8 cellular contexts compared by ENCODE assay signal in genomic region chr3:114384558-114384903, GRCh38.
DNase-seq lines count a peak whose midpoint lies in the region; ATAC-seq and TF ChIP-seq lines count a peak whose summit lies in the region.

No MANE protein-coding gene starts in this region.

- peaks cover 11% of the 10 kb centered on the region for H3K9me1 ChIP-seq in IMR-90 (ENCODE audit: insufficient read depth, low read length)

- POLR2A ChIA-PET in AG04450 (lab: Yijun Ruan, JAX) (interaction anchor here (0.6 to 1.6 kb wide), 6 partner anchors 16 to 1170 kb away, joined by 3 to 11 read pairs (median 4); no protein-coding TSS in a partner anchor), IMR-90 (lab: Charles Lee; ENCODE audit: unreplicated experiment) (interaction anchor here (0.6 to 0.8 kb wide), 4 partner anchors 11 to 238 kb away, joined by 3 to 11 read pairs (median 5); no protein-coding TSS in a partner anchor)

- H2BK20ac ChIP-seq in IMR-90 (ENCODE audit: low read depth, low read length) = no peak overlapping the region

- intact Hi-C loops in IMR-90 (cut with micrococcal nuclease) = loop anchor here (5.0 to 10.0 kb wide), 5 partner anchors 223 to 1430 kb away; partner anchors contain the start of gene ZBTB20
- intact Hi-C loops in dendritic cell treated with granulocyte-macrophage colony-stimulating factor and Interleukin-4, amounts not matched to agents 40 ng/mL and 50 ng/mL, for 4 days (cut with micrococcal nuclease) = loop anchor here (10.0 kb wide), 1 partner anchor 1310 kb away; no protein-coding TSS in a partner anchor

- peak overlapping the region; percentile 63 for H3K27ac Mint-ChIP-seq in dendritic cell treated with granulocyte-macrophage colony-stimulating factor and Interleukin-4, amounts not matched to agents 40 ng/mL and 50 ng/mL, for 4 days
- no peak overlapping the region for H3K27ac Mint-ChIP-seq in neural crest cell (ENCODE audit: unreplicated experiment)
- no peak overlapping the region for H3K27ac Mint-ChIP-seq in T-helper 17 cell

- peak overlapping the region; percentile 67 for H3K14ac ChIP-seq in IMR-90 (replicated peaks; ENCODE audit: low read depth, low read length)

- H2AK5ac ChIP-seq in IMR-90 (ENCODE audit: low read depth, low read length) = no peak overlapping the region

- H3K27ac ChIP-seq in AG04450 (ENCODE audit: low read depth, low read length) (peak overlapping the region; percentile 39), IMR-90 (ENCODE audit: insufficient read depth, low read length) (peak overlapping the region; percentile 22; the same call in 1 of the 2 replicates)

- H2BK120ac ChIP-seq in IMR-90 (ENCODE audit: low read depth, low read length) = 0 out of 2 replicates have a peak overlapping the region, but pooled peaks have one; percentile 14

- H3K9ac ChIP-seq in IMR-90 (ENCODE audit: low read depth, low read length) = no peak overlapping the region

- no peak for ATAC-seq in IMR-90 (ENCODE audit: low read depth)
- ATAC-seq in GM19035 (IDR thresholded peaks at IDR 0.05; ENCODE audit: unreplicated experiment) = no peak
- no peak for ATAC-seq in GM18498 (IDR thresholded peaks at IDR 0.05; ENCODE audit: unreplicated experiment)
- ATAC-seq in T-helper 17 cell = no peak
- no peak for ATAC-seq in HG03045 (IDR thresholded peaks at IDR 0.05; ENCODE audit: unreplicated experiment)

- peaks cover 0 to 15% of the 10 kb centered on the region in 2 experiments; a peak in 3 of 4 replicates for H3K79me1 ChIP-seq in IMR-90 (ENCODE audit: low read depth in 1 of 2, low read length in 2 of 2)

- no CpG with 5 or more reads among the region's 4 CpGs for WGBS in IMR-90 (ENCODE audit: extremely low coverage in 2 of 2, insufficient read length in 1 of 2), 2 experiments

- TF ChIP-seq RAD21 in IMR-90 (IDR thresholded peaks at IDR 0.05; ENCODE audit: low read length) = no peak

- H2BK15ac ChIP-seq in IMR-90 (ENCODE audit: low read depth, low read length) = peak overlapping the region; percentile 44; the same call in 1 of the 3 replicates

- H3K4me1 ChIP-seq in IMR-90 (ENCODE audit: control insufficient read depth, insufficient read depth, low read length) = peaks cover 9% of the 10 kb centered on the region

- H4K8ac ChIP-seq in IMR-90 (ENCODE audit: low read depth in 2 of 2, low read length in 2 of 2) = peak overlapping the region in 1 of 2 experiments; percentile 40; a peak in 1 of 4 replicates

- H3K27me3 ChIP-seq in AG04450 (ENCODE audit: control insufficient read depth, insufficient read depth, low read length) (no peaks in the 10 kb centered on the region), IMR-90 (ENCODE audit: control insufficient read depth, insufficient read depth, low read length) (no peaks in the 10 kb centered on the region)

- H3K18ac ChIP-seq in IMR-90 (ENCODE audit: low read depth, low read length) = no peak overlapping the region

- BruUV-seq in IMR-90 (replicated peaks; lab: Mats Ljungman, UMichigan) = no TSS peak

- H3K9me3 ChIP-seq in AG04450 (ENCODE audit: control insufficient read depth, insufficient read depth, low read length) = no peaks in the 10 kb centered on the region
- H3K9me3 ChIP-seq in IMR-90 (ENCODE audit: control insufficient read depth, insufficient read depth, low read length) = no peaks in the 10 kb centered on the region
- no peaks in the 10 kb centered on the region for H3K9me3 ChIP-seq in T-helper 17 cell (ENCODE audit: control insufficient read depth, low read length, poor library complexity, severe bottlenecking)

- H3K23ac ChIP-seq in IMR-90 (ENCODE audit: low read depth, low read length) = peak overlapping the region; percentile 62; the same call in 1 of the 2 replicates

- DNase-seq in AG04450 (ENCODE audit: low read depth, low spot score) = no peak
- no peak for DNase-seq in IMR-90
- DNase-seq in neural crest cell (ENCODE audit: low read depth, low spot score) = no peak
- DNase-seq in T-helper 17 cell = no peak

- TF ChIP-seq POLR2A in IMR-90 (IDR thresholded peaks at IDR 0.05; ENCODE audit: low read depth, low read length) = no peak

- H3K36me3 Mint-ChIP-seq in dendritic cell treated with granulocyte-macrophage colony-stimulating factor and Interleukin-4, amounts not matched to agents 40 ng/mL and 50 ng/mL, for 4 days (ENCODE audit: low read depth) = peaks cover 8% of the 10 kb centered on the region
- H3K36me3 Mint-ChIP-seq in neural crest cell (ENCODE audit: low read depth) (peaks cover 10% of the 10 kb centered on the region), T-helper 17 cell (ENCODE audit: low read depth) (peaks cover 7% of the 10 kb centered on the region)

- CTCF ChIA-PET in AG04450 (lab: Charles Lee) = interaction anchor here (0.5 to 3.7 kb wide), 58 partner anchors 8 to 1445 kb away, joined by 3 to 24 read pairs (median 4); partner anchors contain the start of gene ZBTB20
- CTCF ChIA-PET in IMR-90 (lab: Yijun Ruan, JAX) = interaction anchor here (0.5 to 1.5 kb wide), 16 partner anchors 11 to 1847 kb away, joined by 3 to 10 read pairs (median 4); no protein-coding TSS in a partner anchor

- H3K27me3 Mint-ChIP-seq in dendritic cell treated with granulocyte-macrophage colony-stimulating factor and Interleukin-4, amounts not matched to agents 40 ng/mL and 50 ng/mL, for 4 days = no peaks in the 10 kb centered on the region
- H3K27me3 Mint-ChIP-seq in neural crest cell (ENCODE audit: low read depth) = no peaks in the 10 kb centered on the region
- no peaks in the 10 kb centered on the region for H3K27me3 Mint-ChIP-seq in T-helper 17 cell

- no peak for TF ChIP-seq CTCF in AG04450 (IDR thresholded peaks at IDR 0.05; ENCODE audit: low read depth, low read length)
- TF ChIP-seq CTCF in IMR-90 (conservative IDR thresholded peaks at IDR 0.05; ENCODE audit: low read depth, low read length) = no peak
- TF ChIP-seq CTCF in neural crest cell (conservative IDR thresholded peaks at IDR 0.05) = no peak

- no peak overlapping the region for H4K91ac ChIP-seq in IMR-90 (ENCODE audit: insufficient read depth, low read depth, low read length)

- H3K4me3 ChIP-seq in AG04450 (ENCODE audit: low read depth, low read length) (peak overlapping the region; percentile 17; the same call in 1 of the 2 replicates), IMR-90 (ENCODE audit: insufficient read depth, low read depth, low read length) (no peak overlapping the region)

- peak overlapping the region; percentile 18 for H2BK5ac ChIP-seq in IMR-90 (ENCODE audit: low read depth, low read length, poor library complexity, severe bottlenecking)

- H3K4me2 ChIP-seq in IMR-90 (ENCODE audit: low read depth, low read length) = no peak overlapping the region

- no peak overlapping the region for H2AFZ ChIP-seq in IMR-90 (replicated peaks; ENCODE audit: low read length, poor library complexity)

- dilution Hi-C loops in IMR-90 (cut with HindIII; ENCODE audit: low sequenced_read_pairs, unreplicated experiment) = no loop called here

- no peaks in the 10 kb centered on the region for H3K9me3 Mint-ChIP-seq in dendritic cell treated with granulocyte-macrophage colony-stimulating factor and Interleukin-4, amounts not matched to agents 40 ng/mL and 50 ng/mL, for 4 days
- no peaks in the 10 kb centered on the region for H3K9me3 Mint-ChIP-seq in neural crest cell

- no peak overlapping the region for H4K5ac ChIP-seq in IMR-90 (ENCODE audit: low read depth, low read length)

- H3K4me3 Mint-ChIP-seq in dendritic cell treated with granulocyte-macrophage colony-stimulating factor and Interleukin-4, amounts not matched to agents 40 ng/mL and 50 ng/mL, for 4 days = no peak overlapping the region
- H3K4me3 Mint-ChIP-seq in neural crest cell = peak overlapping the region; percentile 71
- no peak overlapping the region for H3K4me3 Mint-ChIP-seq in T-helper 17 cell

- in situ Hi-C loops in IMR-90 (cut with MboI; ENCODE audit: low sequenced_read_pairs) = no loop called here

- H3K56ac ChIP-seq in IMR-90 (ENCODE audit: extremely low read depth, insufficient read depth, low read length) = no peak overlapping the region

- peaks cover 4% of the 10 kb centered on the region for H3K4me1 Mint-ChIP-seq in dendritic cell treated with granulocyte-macrophage colony-stimulating factor and Interleukin-4, amounts not matched to agents 40 ng/mL and 50 ng/mL, for 4 days (ENCODE audit: low read depth)
- peaks cover 11% of the 10 kb centered on the region for H3K4me1 Mint-ChIP-seq in neural crest cell
- peaks cover 9% of the 10 kb centered on the region for H3K4me1 Mint-ChIP-seq in T-helper 17 cell

- no peak overlapping the region for H2AK9ac ChIP-seq in IMR-90 (replicated peaks; ENCODE audit: low read depth, low read length, poor library complexity)

- H4K20me1 ChIP-seq in IMR-90 (ENCODE audit: insufficient read depth, low read length) = peaks cover 3% of the 10 kb centered on the region; the same call in 1 of the 2 replicates

- H3K4ac ChIP-seq in IMR-90 (ENCODE audit: low read depth, low read length) = peak overlapping the region; percentile 52

- H3K36me3 ChIP-seq in IMR-90 (ENCODE audit: control insufficient read depth, insufficient read depth, low read length) = peaks cover 5% of the 10 kb centered on the region

TF ChIP-seq in IMR-90, 13 proteins besides CTCF, POLR2A, EP300 and RAD21 (continues in another document):
- TF ChIP-seq NFE2L2 (IDR thresholded peaks at IDR 0.05; ENCODE audit: low read depth, low read length) (no peak), USF2 (IDR thresholded peaks at IDR 0.05; ENCODE audit: low read depth, low read length) (no peak), CEBPB (IDR thresholded peaks at IDR 0.05; ENCODE audit: low read depth, low read length) (no peak), BHLHE40 (IDR thresholded peaks at IDR 0.05; ENCODE audit: low read depth, low read length) (no peak), CHD1 (IDR thresholded peaks at IDR 0.05; ENCODE audit: low read depth, low read length) (no peak), RFX5 (IDR thresholded peaks at IDR 0.05; ENCODE audit: low read depth, low read length) (no peak), SMC3 (IDR thresholded peaks at IDR 0.05; ENCODE audit: low read depth, low read length) (no peak), RCOR1 (IDR thresholded peaks at IDR 0.05; ENCODE audit: insufficient replicate concordance, low read length) (no peak), FOS (IDR thresholded peaks at IDR 0.05; ENCODE audit: low read depth, low read length) (no peak), MAZ (IDR thresholded peaks at IDR 0.05; ENCODE audit: borderline replicate concordance, low read depth, low read length) (no peak), MXI1 (IDR thresholded peaks at IDR 0.05; ENCODE audit: borderline replicate concordance, low read depth, low read length) (no peak)
